Comparison of ENCODE assay signal across 21 cellular contexts in the genomic region with DNA sequence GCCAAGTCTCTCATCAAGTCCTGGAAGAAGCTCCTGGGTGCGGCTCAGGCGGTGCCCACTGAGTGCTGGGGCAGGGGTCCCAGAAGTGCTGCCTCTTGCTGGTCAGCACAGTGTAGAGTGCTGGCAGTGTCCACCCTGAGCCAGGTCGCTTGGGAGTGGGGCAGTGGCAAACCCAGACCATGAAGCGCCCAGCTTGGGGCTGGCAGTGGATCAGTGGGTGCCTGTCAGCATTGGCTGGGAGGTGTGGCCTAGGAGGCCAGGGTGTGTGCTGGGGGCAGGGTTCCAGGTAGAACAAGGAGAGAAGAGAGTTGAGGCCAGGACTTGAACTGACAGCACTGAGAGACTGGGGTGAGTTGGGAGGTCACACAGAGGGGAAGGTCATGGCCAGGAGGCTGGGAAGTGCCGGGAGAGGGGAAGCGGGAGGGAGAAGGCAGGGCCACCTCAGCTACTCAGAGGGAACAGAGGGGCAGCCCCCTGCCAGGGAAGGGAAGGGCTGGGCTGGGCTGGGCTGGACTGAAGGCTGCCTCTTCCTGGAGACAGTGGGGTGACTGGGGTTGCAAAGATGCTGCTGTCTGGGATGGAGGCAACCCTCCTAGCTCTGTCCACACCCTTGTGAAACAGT. TPM values are rescaled to one million over a fixed set of nuclear protein-coding genes. Genes with fewer than 3 reads are reported as not detected.
DNase-seq lines count a peak whose midpoint lies in the region; ATAC-seq and TF ChIP-seq lines count a peak whose summit lies in the region.
"Had no signal": no experiment of that assay in that cellular context is flagged by ENCODE, and none has a peak within 500 bp of the region (broad histone marks: within the 10 kb centered on the region; RNA-seq: fewer than 3 reads in every experiment).

No MANE protein-coding gene starts in this region.

- H3K27ac Mint-ChIP-seq in T-helper 1 cell treated with Interleukin-12 subunit alpha and Interleukin-12 subunit beta and Interleukin-4 antibody, amounts not matched to agents 30 μg/mL and 1 μg/mL, for 36 hours: peak overlapping the region; percentile 76
- H3K27ac Mint-ChIP-seq in T-cell: peak overlapping the region; percentile 11 to 43

- TF ChIP-seq CTCF in HCT116 (IDR thresholded peaks at IDR 0.05 in 2 of 3, conservative IDR thresholded peaks at IDR 0.05 in 1 of 3; ENCODE audit: borderline replicate concordance in 1 of 3, insufficient read depth in 1 of 3, low read depth in 2 of 3, low read length in 2 of 3) (no peak), right lobe of liver (IDR thresholded peaks at IDR 0.05) (no peak), vagina (IDR thresholded peaks at IDR 0.05) (no peak)

- ATAC-seq in HCT116 (no peak), T-cell (replicated peaks in 1 of 4) (no peak), right lobe of liver (no peak)
- ATAC-seq: naive thymus-derived CD8-positive, alpha-beta T cell had no signal

- no peak overlapping the region for H2AFZ ChIP-seq in HCT116 (ENCODE audit: low read depth, low read length, poor library complexity, severe bottlenecking)

- H3K9ac ChIP-seq in HCT116 (ENCODE audit: low read length): no peak overlapping the region

- no TSS peak for BruUV-seq in HCT116 (replicated peaks; lab: Mats Ljungman, UMichigan)

- H3K4me3 ChIP-seq in HCT116 (replicated peaks in 1 of 2; ENCODE audit: low read depth in 1 of 2, low read length in 2 of 2) (no peak overlapping the region), right lobe of liver (peak overlapping the region in 1 of 3 donors; percentile 50), vagina (no peak overlapping the region)
- H3K4me3 ChIP-seq: ascending aorta, lung, spleen, thoracic aorta had no signal

- 33% methylated on average over 4 of the region's 6 CpGs for WGBS in right lobe of liver (ENCODE audit: insufficient coverage, low coverage, low lambda C conversion rate, missing lambda C conversion rate)

- peaks cover 45% of the 10 kb centered on the region for H3K4me1 Mint-ChIP-seq in T-helper 1 cell treated with Interleukin-12 subunit alpha and Interleukin-12 subunit beta and Interleukin-4 antibody, amounts not matched to agents 30 μg/mL and 1 μg/mL, for 36 hours (ENCODE audit: low read depth)
- H3K4me1 Mint-ChIP-seq in T-cell: peaks cover 39 to 60% (median 43%) of the 10 kb centered on the region in 3 donors

- no peaks in the 10 kb centered on the region for H3K9me2 ChIP-seq in HCT116 (ENCODE audit: insufficient read depth)

- no peaks in the 10 kb centered on the region for H3K9me3 ChIP-seq in HCT116 (ENCODE audit: control insufficient read depth in 1 of 2, insufficient read depth in 1 of 2, low read depth in 1 of 2, low read length in 2 of 2)
- H3K9me3 ChIP-seq in right lobe of liver: no peaks in the 10 kb centered on the region
- H3K9me3 ChIP-seq in vagina: no peaks in the 10 kb centered on the region
- H3K9me3 ChIP-seq: ascending aorta, spleen, thoracic aorta had no signal

- H3K79me2 ChIP-seq in HCT116 (ENCODE audit: insufficient read depth, low read length): no peaks in the 10 kb centered on the region

- peaks cover 1% of the 10 kb centered on the region for H3K36me3 Mint-ChIP-seq in T-helper 1 cell treated with Interleukin-12 subunit alpha and Interleukin-12 subunit beta and Interleukin-4 antibody, amounts not matched to agents 30 μg/mL and 1 μg/mL, for 36 hours (ENCODE audit: low read depth)
- H3K36me3 Mint-ChIP-seq in T-cell: no peaks in the 10 kb centered on the region
- H3K36me3 Mint-ChIP-seq: naive thymus-derived CD8-positive, alpha-beta T cell had no signal

- no peak for TF ChIP-seq POLR2A in HCT116 (IDR thresholded peaks at IDR 0.05; ENCODE audit: borderline replicate concordance, extremely low read depth, insufficient read depth, insufficient read length)
- TF ChIP-seq POLR2A in right lobe of liver (IDR thresholded peaks at IDR 0.05): no peak
- TF ChIP-seq POLR2A in vagina (IDR thresholded peaks at IDR 0.05): no peak

- no peaks in the 10 kb centered on the region for H3K9me3 Mint-ChIP-seq in T-helper 1 cell treated with Interleukin-12 subunit alpha and Interleukin-12 subunit beta and Interleukin-4 antibody, amounts not matched to agents 30 μg/mL and 1 μg/mL, for 36 hours
- H3K9me3 Mint-ChIP-seq in T-cell: no peaks in the 10 kb centered on the region
- H3K9me3 Mint-ChIP-seq: naive thymus-derived CD8-positive, alpha-beta T cell had no signal

- H3K4me1 ChIP-seq in HCT116 (ENCODE audit: control insufficient read depth in 1 of 2, insufficient read depth in 2 of 2, low read length in 2 of 2): peaks cover 41 to 51% of the 10 kb centered on the region in 2 experiments
- peaks cover 0 to 42% (median 17%) of the 10 kb centered on the region in 4 donors for H3K4me1 ChIP-seq in right lobe of liver
- H3K4me1 ChIP-seq in vagina: peaks cover 33% of the 10 kb centered on the region

- intact Hi-C loops in HCT116 (cut with micrococcal nuclease): no loop called here
- intact Hi-C loops in right lobe of liver (cut with DNase I): no loop called here
- intact Hi-C loops in vagina (cut with DNase I): no loop called here

- no peaks in the 10 kb centered on the region for H3K27me3 Mint-ChIP-seq in T-helper 1 cell treated with Interleukin-12 subunit alpha and Interleukin-12 subunit beta and Interleukin-4 antibody, amounts not matched to agents 30 μg/mL and 1 μg/mL, for 36 hours (ENCODE audit: low read depth)
- no peaks in the 10 kb centered on the region for H3K27me3 Mint-ChIP-seq in T-cell
- H3K27me3 Mint-ChIP-seq: naive thymus-derived CD8-positive, alpha-beta T cell had no signal

- DNase-seq in T-helper 1 cell: no peak
- no peak for DNase-seq in HCT116 (ENCODE audit: low read depth, low spot score)
- no peak for DNase-seq in T-cell
- peak in 2 of 3 donors; percentile 76 to 80 for DNase-seq in right lobe of liver
- DNase-seq in NCI-H345 treated with DMSO at 0.1 percent for 48 hours (lab: John Stamatoyannopoulos, UW; ENCODE audit: unreplicated experiment): no peak
- no peak for DNase-seq in vagina (ENCODE audit: extremely low spot score in 2 of 2)
- no peak for DNase-seq in NCI-H187 treated with DMSO at 0.1 percent for 48 hours (lab: John Stamatoyannopoulos, UW)
- DNase-seq: activated gamma-delta T cell treated with Interleukin-2 at 50 U/mL for 16 hours; DMS153; glutamatergic neuron; naive thymus-derived CD8-positive, alpha-beta T cell; NCI-H146; NK-92 treated with Interleukin-12 subunit alpha and Interleukin-12 subunit beta, amount 100 ng/mL, for 24 hours; spleen had no signal

- no peak for TF ChIP-seq RAD21 in HCT116 (IDR thresholded peaks at IDR 0.05; ENCODE audit: low read depth)

- peak overlapping the region; percentile 68 for H3K4me3 Mint-ChIP-seq in T-helper 1 cell treated with Interleukin-12 subunit alpha and Interleukin-12 subunit beta and Interleukin-4 antibody, amounts not matched to agents 30 μg/mL and 1 μg/mL, for 36 hours
- H3K4me3 Mint-ChIP-seq in T-cell: peak overlapping the region in 1 of 3 donors; percentile 31

- no peaks in the 10 kb centered on the region for H4K20me1 ChIP-seq in HCT116 (ENCODE audit: insufficient read depth)

- peak overlapping the region; percentile 61 for H3K4me2 ChIP-seq in HCT116 (ENCODE audit: low read length)

- RAD21 ChIA-PET in HCT116 (lab: Charles Lee; ENCODE audit: low non-redundant PET in 1 of 2, low total read pairs in 2 of 2, uncharacterized antibody in 2 of 2, unreplicated experiment in 2 of 2): no interaction called here

- no peak overlapping the region; the same call in 1 of the 2 replicates for H3K27ac ChIP-seq in HCT116 (ENCODE audit: low read depth, low read length)
- peak overlapping the region in 1 of 3 donors; percentile 71 for H3K27ac ChIP-seq in right lobe of liver
- no peak overlapping the region for H3K27ac ChIP-seq in vagina
- H3K27ac ChIP-seq: 22Rv1, ascending aorta, thoracic aorta had no signal

- no peaks in the 10 kb centered on the region for H3K27me3 ChIP-seq in HCT116 (ENCODE audit: insufficient read depth, low read length)
- H3K27me3 ChIP-seq in right lobe of liver: no peaks in the 10 kb centered on the region
- no peaks in the 10 kb centered on the region for H3K27me3 ChIP-seq in vagina
- H3K27me3 ChIP-seq: ascending aorta, spleen had no signal

- H3K36me3 ChIP-seq in HCT116 (ENCODE audit: control insufficient read depth in 1 of 2, insufficient read depth in 2 of 2, low read length in 2 of 2): no peaks in the 10 kb centered on the region
- H3K36me3 ChIP-seq in right lobe of liver: peaks cover 0 to 8% (median 0%) of the 10 kb centered on the region in 4 donors
- H3K36me3 ChIP-seq in vagina: peaks cover 0 to 3% of the 10 kb centered on the region in 2 donors

- CTCF ChIA-PET in HCT116 (lab: Charles Lee): interaction anchor here (0.6 kb wide), 1 partner anchor 446 kb away, joined by 4 read pairs; no protein-coding TSS in a partner anchor
- CTCF ChIA-PET in T-cell (lab: Charles Lee): interaction anchor here in 1 of 2 donors (0.6 kb wide), 1 partner anchor 364 kb away, joined by 4 read pairs; no protein-coding TSS in a partner anchor

- POLR2A ChIA-PET in HCT116 (lab: Charles Lee): interaction anchor here (1.4 kb wide), 1 partner anchor 28 kb away, joined by 3 read pairs; no protein-coding TSS in a partner anchor
- POLR2A ChIA-PET in T-cell (lab: Charles Lee): no interaction called here

TF ChIP-seq in HCT116, 20 proteins besides CTCF, POLR2A, EP300 and RAD21 (continues in another document):
- TF ChIP-seq, protein P1, sequence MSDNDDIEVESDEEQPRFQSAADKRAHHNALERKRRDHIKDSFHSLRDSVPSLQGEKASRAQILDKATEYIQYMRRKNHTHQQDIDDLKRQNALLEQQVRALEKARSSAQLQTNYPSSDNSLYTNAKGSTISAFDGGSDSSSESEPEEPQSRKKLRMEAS (IDR thresholded peaks at IDR 0.05): no peak
- TF ChIP-seq TCF7L2 (IDR thresholded peaks at IDR 0.05; ENCODE audit: borderline replicate concordance, extremely low read depth, insufficient read depth, insufficient read length): no peak

RNA-seq across cellular contexts. Expression of a gene that starts 4.1 kb away (rescaled TPM):
- total RNA-seq in HCT116 (2021; ENCODE audit: unreplicated experiment): 29.7 TPM
- polyA plus RNA-seq in HCT116 (2012): 37.7 and 40.4 TPM in 2 replicates
- 10 to 100 TPM; 25.8 to 49.7 (median 40.1) TPM for total RNA-seq in T-cell
- 10 to 100 TPM; 14.8 to 45.6 (median 28.6) TPM for total RNA-seq in right lobe of liver
- 33.1 TPM for total RNA-seq in vagina

RNA-seq across cellular contexts. Expression of a gene that starts 12.2 kb away (rescaled TPM):
- total RNA-seq in HCT116 (2021; ENCODE audit: unreplicated experiment) (21.4 TPM), T-cell (10 to 100 TPM; 39.2 to 61.7 (median 57.3) TPM), right lobe of liver (10 to 100 TPM in 2 of 6 experiments, 1 to 10 TPM in 4; 2.6 to 10.9 (median 5.7) TPM), vagina (20.6 TPM)
- 18.1 and 21.4 TPM in 2 replicates for polyA plus RNA-seq in HCT116 (2012)

RNA-seq across cellular contexts. Expression of a gene that starts 12.8 kb away (rescaled TPM):
- total RNA-seq in HCT116 (2021; ENCODE audit: unreplicated experiment): 1.6 TPM
- 1.6 and 1.7 TPM in 2 replicates for polyA plus RNA-seq in HCT116 (2012)
- total RNA-seq in T-cell: 1 to 10 TPM; 1.1 to 1.9 (median 1.5) TPM
- total RNA-seq in right lobe of liver: under 1 TPM in 5 of 6 experiments, not detected in 1; 0.13 to 0.32 (median 0.25) TPM
- 1.5 TPM for total RNA-seq in vagina

RNA-seq across cellular contexts. Expression of a gene that starts 17.1 kb away (rescaled TPM):
- not detected for total RNA-seq in HCT116 (2021; ENCODE audit: unreplicated experiment)
- polyA plus RNA-seq in HCT116 (2012): 0.06 and 0.08 TPM in 2 replicates
- total RNA-seq in T-cell: under 1 TPM in 3 of 5 donors, not detected in 2; 0.30 to 0.86 (median 0.35) TPM
- not detected for total RNA-seq in right lobe of liver
- total RNA-seq in vagina: not detected
- total RNA-seq: ascending aorta; fibroblast of lung; M059J; naive thymus-derived CD8-positive, alpha-beta T cell; thoracic aorta had no signal
- polyA plus RNA-seq: fibroblast of lung had no signal

RNA-seq across cellular contexts. Expression of a gene that starts 17.7 kb away (rescaled TPM):
- 3.3 TPM for total RNA-seq in HCT116 (2021; ENCODE audit: unreplicated experiment)
- 1.2 and 1.8 TPM in 2 replicates for polyA plus RNA-seq in HCT116 (2012)
- under 1 TPM in 3 of 5 donors, not detected in 2; 0.35 to 0.56 (median 0.44) TPM for total RNA-seq in T-cell
- total RNA-seq in right lobe of liver: 1 to 10 TPM; 4.1 to 7.8 (median 5.6) TPM
- 57.2 TPM for total RNA-seq in vagina
- total RNA-seq: fibroblast of lung; M059J; naive thymus-derived CD8-positive, alpha-beta T cell had no signal
- polyA plus RNA-seq: fibroblast of lung; naive thymus-derived CD8-positive, alpha-beta T cell had no signal

Comparison
In these comparisons a context has a peak if more than half of its experiments do, and no peak if none do; other contexts are left out.
1. DNase-seq: peak in right lobe of liver (2 of 3); none in T-helper 1 cell (0 of 5), HCT116 (single experiment), T-cell (0 of 34), NCI-H345 treated with DMSO at 0.1 percent for 48 hours (single experiment), vagina (0 of 2) and NCI-H187 treated with DMSO at 0.1 percent for 48 hours (single experiment).